In genomic region chr16:5603836-5604235, GRCh38 we compare ENCODE assay signal across 25 cellular contexts.
DNase-seq lines count a peak whose midpoint lies in the region; ATAC-seq, FAIRE-seq and TF ChIP-seq lines count a peak whose summit lies in the region.
"Had no signal": no experiment of that assay in that cellular context is flagged by ENCODE, and none has a peak within 500 bp of the region (broad histone marks: within the 10 kb centered on the region; RNA-seq: fewer than 3 reads in every experiment).

No MANE protein-coding gene starts in this region.

- H2BK15ac ChIP-seq in H1 (ENCODE audit: low read length), result no peak overlapping the region
- no peak overlapping the region for H2BK15ac ChIP-seq in mesendoderm (replicated peaks; ENCODE audit: low read depth)

- H2BK20ac ChIP-seq in H1 (ENCODE audit: low read length), result no peak overlapping the region

- H3K23ac ChIP-seq in H1 (ENCODE audit: insufficient read length) (no peak overlapping the region), mesendoderm (ENCODE audit: low read length) (no peak overlapping the region)

- FAIRE-seq in H1 (lab: Jason Lieb, UNC), result no peak
- FAIRE-seq: A204.1, GM12878, GM12892, GM18507 had no signal

- H3K9ac ChIP-seq in H1 (replicated peaks in 1 of 4; ENCODE audit: extremely low read depth in 1 of 4, low read depth in 3 of 4, low read length in 3 of 4) (no peak overlapping the region), mesendoderm (ENCODE audit: low read length) (no peak overlapping the region)
- H3K9ac ChIP-seq: BLaER1 had no signal

- no peak for TF ChIP-seq EP300 in H1 (IDR thresholded peaks at IDR 0.05; ENCODE audit: borderline replicate concordance in 1 of 2, low read depth in 2 of 2, low read length in 2 of 2)

- no peak for TF ChIP-seq RAD21 in H1 (IDR thresholded peaks at IDR 0.05 in 1 of 2, conservative IDR thresholded peaks at IDR 0.05 in 1 of 2; ENCODE audit: low read depth in 2 of 2, low read length in 2 of 2)

- H3K27me3 ChIP-seq in H1 (replicated peaks in 1 of 4; ENCODE audit: control insufficient read depth in 3 of 4, extremely low read depth in 1 of 4, insufficient read depth in 3 of 4, low read length in 3 of 4), result no peaks in the 10 kb centered on the region
- H3K27me3 ChIP-seq in mesendoderm (ENCODE audit: insufficient read depth, low read length, poor library complexity), result no peaks in the 10 kb centered on the region
- H3K27me3 ChIP-seq: BE2C, BLaER1 had no signal

- no peaks in the 10 kb centered on the region for H3K79me1 ChIP-seq in H1 (ENCODE audit: low read depth, low read length)
- H3K79me1 ChIP-seq in mesendoderm (ENCODE audit: low read length), result no peaks in the 10 kb centered on the region

- H4K8ac ChIP-seq in H1 (ENCODE audit: extremely low read depth, insufficient read depth, low read length), result no peak overlapping the region
- no peak overlapping the region for H4K8ac ChIP-seq in mesendoderm (ENCODE audit: low read depth, low read length)

- H3K23me2 ChIP-seq in H1 (ENCODE audit: low read depth, low read length), result no peaks in the 10 kb centered on the region

- no peak for DNase-seq in H1 (ENCODE audit: low read depth in 1 of 2, low spot score in 2 of 2)
- peak; percentile 34 for DNase-seq in mesendoderm
- DNase-seq in A172 (ENCODE audit: low spot score), result no peak
- DNase-seq: ACHN; C1 segment of cervical spinal cord; CD4-positive, alpha-beta memory T cell; CD4-positive, CD25-positive, alpha-beta regulatory T cell; CD8-positive, alpha-beta memory T cell; COR-L47; DMS 273 treated with DMSO at 0.1 percent for 48 hours; DMS153; DMS53; DMS79; DND-41; EL; GDM1 had no signal

- H3K4me3 ChIP-seq in HEK293 (ENCODE audit: low read depth, low read length) (no peak overlapping the region), H1 (ENCODE audit: extremely low read depth in 1 of 4, insufficient read depth in 2 of 4, low read depth in 3 of 4, low read length in 4 of 4) (no peak overlapping the region), mesendoderm (ENCODE audit: low read length) (no peak overlapping the region)
- H3K4me3 ChIP-seq: BLaER1, GM12878 had no signal

- H3K4me1 ChIP-seq in HEK293 (ENCODE audit: control insufficient read depth, insufficient read depth, low read length), result no peaks in the 10 kb centered on the region
- H3K4me1 ChIP-seq in H1 (replicated peaks in 1 of 4; ENCODE audit: control insufficient read depth in 3 of 4, insufficient read depth in 4 of 4, low read length in 3 of 4), result peaks cover 0 to 6% (median 2%) of the 10 kb centered on the region in 4 experiments; a peak in 2 of 7 replicates
- no peaks in the 10 kb centered on the region for H3K4me1 ChIP-seq in mesendoderm (ENCODE audit: control insufficient read depth, low read depth, low read length)
- H3K4me1 ChIP-seq: BLaER1 had no signal

- H3K56ac ChIP-seq in H1 (replicated peaks; ENCODE audit: insufficient read length, low read depth, low read length) (no peak overlapping the region), mesendoderm (ENCODE audit: low read length) (no peak overlapping the region)

- ATAC-seq in HG02938 (IDR thresholded peaks at IDR 0.05; ENCODE audit: unreplicated experiment), result no peak
- ATAC-seq: GM12878 had no signal

- no peak overlapping the region for H2AK5ac ChIP-seq in H1 (ENCODE audit: low read depth, low read length)
- no peak overlapping the region for H2AK5ac ChIP-seq in mesendoderm (ENCODE audit: low read length)

- no peaks in the 10 kb centered on the region for H3K79me2 ChIP-seq in H1 (ENCODE audit: control insufficient read depth in 1 of 2, insufficient read depth in 2 of 2, low read length in 2 of 2)
- no peaks in the 10 kb centered on the region for H3K79me2 ChIP-seq in mesendoderm (ENCODE audit: control insufficient read depth, insufficient read depth, low read length)

- H2AFZ ChIP-seq in H1 (ENCODE audit: low read length), result no peak overlapping the region

- H4K5ac ChIP-seq in H1 (ENCODE audit: insufficient read length, low read depth, low read length) (no peak overlapping the region), mesendoderm (ENCODE audit: low read length) (no peak overlapping the region)

- H4K20me1 ChIP-seq in H1 (replicated peaks in 1 of 2; ENCODE audit: control insufficient read depth in 1 of 2, insufficient read depth in 2 of 2, low read length in 2 of 2), result no peaks in the 10 kb centered on the region
- H4K20me1 ChIP-seq: BLaER1 had no signal

- H2BK12ac ChIP-seq in H1 (ENCODE audit: low read depth, low read length), result no peak overlapping the region

- H2BK5ac ChIP-seq in H1 (ENCODE audit: low read depth, low read length) (no peak overlapping the region), mesendoderm (ENCODE audit: low read length) (no peak overlapping the region)

- TF ChIP-seq CTCF in HEK293 (tag by site-specific recombination; IDR thresholded peaks at IDR 0.05) (no peak), H1 (IDR thresholded peaks at IDR 0.05; ENCODE audit: control extremely low read depth in 1 of 3, insufficient read depth in 1 of 3, low read depth in 1 of 3, low read length in 3 of 3) (no peak)

- H3K36me3 ChIP-seq in HEK293 (ENCODE audit: control insufficient read depth in 2 of 2, insufficient read depth in 1 of 2, low read length in 2 of 2) (no peaks in the 10 kb centered on the region), H1 (ENCODE audit: control insufficient read depth in 2 of 4, insufficient read depth in 4 of 4, low read length in 3 of 4) (no peaks in the 10 kb centered on the region), mesendoderm (ENCODE audit: control insufficient read depth, insufficient read depth, low read length) (no peaks in the 10 kb centered on the region)
- H3K36me3 ChIP-seq: BE2C, BLaER1 had no signal

- H3K4me2 ChIP-seq in H1 (ENCODE audit: insufficient read depth in 1 of 2, low read depth in 2 of 2, low read length in 2 of 2), result no peak overlapping the region
- no peak overlapping the region for H3K4me2 ChIP-seq in mesendoderm (ENCODE audit: low read length)
- H3K4me2 ChIP-seq: BLaER1 had no signal

- 96% methylated on average over 4 of the region's 4 CpGs; no CpG with 5 or more reads in 1 of the 2 experiments for WGBS in H1 (ENCODE audit: extremely low coverage in 1 of 2, insufficient coverage in 1 of 2, insufficient read length in 1 of 2, insufficient replicate concordance in 2 of 2, low coverage in 1 of 2, low lambda C conversion rate in 2 of 2, missing lambda C conversion rate in 1 of 2), 2 experiments
- no CpG with 5 or more reads among the region's 4 CpGs for WGBS in mesendoderm (ENCODE audit: extremely low coverage, insufficient coverage, low lambda C conversion rate)

- H3K4ac ChIP-seq in H1 (replicated peaks; ENCODE audit: insufficient read length, low read depth, low read length) (no peak overlapping the region), mesendoderm (ENCODE audit: low read depth, low read length) (no peak overlapping the region)

- H2BK120ac ChIP-seq in H1 (replicated peaks; ENCODE audit: low read depth, low read length), result no peak overlapping the region
- H2BK120ac ChIP-seq in mesendoderm (ENCODE audit: low read depth, low read length), result no peak overlapping the region

- H3K18ac ChIP-seq in H1 (ENCODE audit: extremely low read depth, low read length) (no peak overlapping the region), mesendoderm (ENCODE audit: low read length) (no peak overlapping the region)

- no peak for TF ChIP-seq POLR2A in H1 (IDR thresholded peaks at IDR 0.05; ENCODE audit: control extremely low read depth in 1 of 2, low read depth in 2 of 2, low read length in 2 of 2)

- H3K27ac ChIP-seq in HEK293 (ENCODE audit: extremely low read depth, low read depth, low read length), result no peak overlapping the region
- H3K27ac ChIP-seq in H1 (ENCODE audit: low read depth, low read length), result no peak overlapping the region
- H3K27ac ChIP-seq in mesendoderm (ENCODE audit: low read depth, low read length), result no peak overlapping the region
- H3K27ac ChIP-seq: 22Rv1, BLaER1 had no signal

- CTCF ChIA-PET in HEK293 (lab: Yijun Ruan, JAX), result no interaction called here
- CTCF ChIA-PET in H1 (lab: Charles Lee; ENCODE audit: partially characterized antibody), result interaction anchor here (0.7 to 3.5 kb wide), 5 partner anchors 11 to 120 kb away, joined by 3 to 19 read pairs (median 3); no protein-coding TSS in a partner anchor

- no peak overlapping the region for H3K14ac ChIP-seq in H1 (ENCODE audit: insufficient read length)

- POLR2A ChIA-PET in HEK293 (lab: Yijun Ruan, JAX), result no interaction called here
- POLR2A ChIA-PET in H1 (lab: Charles Lee; ENCODE audit: partially characterized antibody), result no interaction called here

- H3K9me3 ChIP-seq in HEK293 (ENCODE audit: control insufficient read depth, insufficient read depth, low read depth, low read length) (no peaks in the 10 kb centered on the region), H1 (ENCODE audit: insufficient read depth in 2 of 2, low read depth in 1 of 2, low read length in 1 of 2) (no peaks in the 10 kb centered on the region)
- H3K9me3 ChIP-seq: BE2C, BLaER1 had no signal

- H4K91ac ChIP-seq in H1 (replicated peaks; ENCODE audit: insufficient read length, low read length), result no peak overlapping the region

TF ChIP-seq in HEK293, 187 proteins besides CTCF, POLR2A, EP300 and RAD21 (continues in another document):
- no peak for TF ChIP-seq ZNF404 (tag by site-specific recombination; IDR thresholded peaks at IDR 0.05)
- no peak for TF ChIP-seq ZNF155 (tag by site-specific recombination; IDR thresholded peaks at IDR 0.05)
- TF ChIP-seq ZNF2 (tag by site-specific recombination; IDR thresholded peaks at IDR 0.05), result no peak
- TF ChIP-seq KLF10 (tag by site-specific recombination; IDR thresholded peaks at IDR 0.05), result no peak
- TF ChIP-seq RBAK (tag by site-specific recombination; IDR thresholded peaks at IDR 0.05), result no peak

TF ChIP-seq in H1, 55 proteins besides CTCF, POLR2A, EP300 and RAD21:
- TF ChIP-seq SRF (IDR thresholded peaks at IDR 0.05; ENCODE audit: low read depth, low read length) (peak; percentile 55; the same call in 1 of the 2 replicates), EZH2 (IDR thresholded peaks at IDR 0.05; ENCODE audit: low read depth, low read length, severe bottlenecking) (no peak)
